ENCODE assay signal across 25 cellular contexts in genomic region chr1:43318831-43319230, GRCh38. TPM values are rescaled to one million over a fixed set of nuclear protein-coding genes. Genes with fewer than 3 reads are reported as not detected.
DNase-seq lines count a peak whose midpoint lies in the region; TF ChIP-seq lines count a peak whose summit lies in the region.
"Had no signal": no experiment of that assay in that cellular context is flagged by ENCODE, and none has a peak within 500 bp of the region (broad histone marks: within the 10 kb centered on the region; RNA-seq: fewer than 3 reads in every experiment).

No MANE protein-coding gene starts in this region.

- H3K36me3 ChIP-seq in HEK293 (ENCODE audit: control insufficient read depth in 2 of 2, insufficient read depth in 1 of 2, low read length in 2 of 2) (no peaks in the 10 kb centered on the region), adrenal gland (replicated peaks in 1 of 2) (no peaks in the 10 kb centered on the region), sigmoid colon (no peaks in the 10 kb centered on the region)
- H3K36me3 ChIP-seq: Peyer's patch had no signal

- intact Hi-C loops in adrenal gland (cut with DNase I) (no loop called here), sigmoid colon (cut with DNase I) (no loop called here)

- H3K27ac ChIP-seq in HEK293 (ENCODE audit: extremely low read depth, low read depth, low read length) (no peak overlapping the region), adrenal gland (no peak overlapping the region), sigmoid colon (no peak overlapping the region)
- H3K27ac ChIP-seq: GM23248, KMS-11, Peyer's patch, SK-N-MC had no signal

- H3K9me3 ChIP-seq in HEK293 (ENCODE audit: control insufficient read depth, insufficient read depth, low read depth, low read length) (no peaks in the 10 kb centered on the region), adrenal gland (replicated peaks in 1 of 3) (no peaks in the 10 kb centered on the region), sigmoid colon (no peaks in the 10 kb centered on the region)
- H3K9me3 ChIP-seq: Peyer's patch had no signal

- H3K4me3 ChIP-seq in HEK293 (ENCODE audit: low read depth, low read length) (no peak overlapping the region), adrenal gland (no peak overlapping the region), fibroblast of the aortic adventitia (ENCODE audit: low read depth, low read length) (no peak overlapping the region), sigmoid colon (no peak overlapping the region)
- H3K4me3 ChIP-seq: GM23248, Peyer's patch, SK-N-MC had no signal

- CTCF ChIA-PET in HEK293 (lab: Yijun Ruan, JAX) = interaction anchor here (0.6 to 1.4 kb wide), 2 partner anchors 16 to 1123 kb away, joined by 3 to 4 read pairs; no protein-coding TSS in a partner anchor

- TF ChIP-seq POLR2A in adrenal gland (IDR thresholded peaks at IDR 0.05) = no peak
- TF ChIP-seq POLR2A in sigmoid colon (IDR thresholded peaks at IDR 0.05) = no peak

- POLR2A ChIA-PET in HEK293 (lab: Yijun Ruan, JAX) = no interaction called here

- H3K27me3 ChIP-seq in adrenal gland (no peaks in the 10 kb centered on the region), sigmoid colon (no peaks in the 10 kb centered on the region)
- H3K27me3 ChIP-seq: Peyer's patch had no signal

- no peak for TF ChIP-seq EP300 in sigmoid colon (IDR thresholded peaks at IDR 0.05)

- no peaks in the 10 kb centered on the region for H3K4me1 ChIP-seq in HEK293 (ENCODE audit: control insufficient read depth, insufficient read depth, low read length)
- peaks cover 0 to 6% of the 10 kb centered on the region in 2 donors for H3K4me1 ChIP-seq in adrenal gland (replicated peaks in 1 of 2)
- no peaks in the 10 kb centered on the region for H3K4me1 ChIP-seq in sigmoid colon
- H3K4me1 ChIP-seq: Peyer's patch had no signal

- TF ChIP-seq CTCF in HEK293 (tag by site-specific recombination; IDR thresholded peaks at IDR 0.05) = no peak
- no peak for TF ChIP-seq CTCF in adrenal gland (IDR thresholded peaks at IDR 0.05)
- TF ChIP-seq CTCF in fibroblast of the aortic adventitia (IDR thresholded peaks at IDR 0.05; ENCODE audit: insufficient read depth, low read length) = no peak
- TF ChIP-seq CTCF in sigmoid colon (IDR thresholded peaks at IDR 0.05) = no peak

- DNase-seq in adrenal gland (peak in 4 of 7 donors; percentile 33 to 49 (median 44)), fibroblast of the aortic adventitia (ENCODE audit: low read depth) (peak; percentile 5), sigmoid colon (peak; percentile 28), mesenteric fat pad (ENCODE audit: low spot score) (no peak), DMS 273 (lab: John Stamatoyannopoulos, UW; ENCODE audit: unreplicated experiment) (no peak), HT-29 (ENCODE audit: low spot score) (no peak)
- no peak for DNase-seq in stimulated activated CD4-positive, alpha-beta T cell treated with anti-CD3 and anti-CD28 coated beads, Interleukin-12 subunit alpha, Interleukin-12 subunit beta, amount 100 ng/mL, for 4 hours
- DNase-seq: DMS53, H7, NCI-H1048, NCI-H1417, NCI-H2081, NCI-H2227 treated with DMSO at 0.1 percent for 48 hours, NCI-H526 treated with DMSO at 0.1 percent for 48 hours, Peyer's patch, SIG-M5 had no signal

- 33 to 71% (median 60%) methylated on average over 4 of the region's 4 CpGs for WGBS in adrenal gland, 4 donors
- WGBS in sigmoid colon, 2 donors = 87% methylated on average over 4 of the region's 4 CpGs

TF ChIP-seq in HEK293, 187 proteins besides CTCF, POLR2A, EP300 and RAD21:
- TF ChIP-seq, protein P1, sequence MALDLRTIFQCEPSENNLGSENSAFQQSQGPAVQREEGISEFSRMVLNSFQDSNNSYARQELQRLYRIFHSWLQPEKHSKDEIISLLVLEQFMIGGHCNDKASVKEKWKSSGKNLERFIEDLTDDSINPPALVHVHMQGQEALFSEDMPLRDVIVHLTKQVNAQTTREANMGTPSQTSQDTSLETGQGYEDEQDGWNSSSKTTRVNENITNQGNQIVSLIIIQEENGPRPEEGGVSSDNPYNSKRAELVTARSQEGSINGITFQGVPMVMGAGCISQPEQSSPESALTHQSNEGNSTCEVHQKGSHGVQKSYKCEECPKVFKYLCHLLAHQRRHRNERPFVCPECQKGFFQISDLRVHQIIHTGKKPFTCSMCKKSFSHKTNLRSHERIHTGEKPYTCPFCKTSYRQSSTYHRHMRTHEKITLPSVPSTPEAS (tag by site-specific recombination; IDR thresholded peaks at IDR 0.05) = no peak
- TF ChIP-seq ZBTB20 (tag by site-specific recombination; IDR thresholded peaks at IDR 0.05) = 0 out of 2 replicates have a peak, but pooled peaks have one; percentile 22
- TF ChIP-seq ZNF169 (tag by site-specific recombination; IDR thresholded peaks at IDR 0.05) = no peak
- no peak for TF ChIP-seq YY2 (tag by site-specific recombination; IDR thresholded peaks at IDR 0.05)

RNA-seq across cellular contexts. Expression of gene TIE1, which starts 18.0 kb away (rescaled TPM):
- total RNA-seq in adrenal gland (10 to 100 TPM; 21.7 to 49.8 (median 31.9) TPM), fibroblast of the aortic adventitia (ENCODE audit: low replicate concordance) (0.81 and 5.2 TPM in 2 replicates), sigmoid colon (10 to 100 TPM in 3 of 4 donors, 1 to 10 TPM in 1; 8.8 to 33.8 (median 10.2) TPM), mesenteric fat pad (42.6 TPM)
- polyA plus RNA-seq in adrenal gland (10 to 100 TPM in 2 of 3 donors, 1 to 10 TPM in 1; 5.0 to 28.6 (median 19.6) TPM), sigmoid colon (1 to 10 TPM; 1.2 to 9.5 (median 1.8) TPM)
- total RNA-seq in HT-29 (2014; rRNA removed; shearing (Covaris generic)) = not detected in 2 replicates
- total RNA-seq: G401, GM23248, NCI-H460 had no signal
- polyA plus RNA-seq: BJ had no signal

RNA-seq across cellular contexts. Expression of gene MPL, which starts 18.8 kb away (rescaled TPM):
- total RNA-seq in adrenal gland (under 1 TPM in 3 of 8 donors, not detected in 5; 0.21 to 0.61 (median 0.50) TPM), fibroblast of the aortic adventitia (ENCODE audit: low replicate concordance) (not detected in 2 replicates), sigmoid colon (not detected), mesenteric fat pad (0.39 TPM)
- polyA plus RNA-seq in adrenal gland (under 1 TPM in 2 of 3 donors, not detected in 1; 0.15 to 0.40 TPM), sigmoid colon (not detected)
- 0.79 TPM in 1 of 2 replicates, not detected in the other for total RNA-seq in HT-29 (2014; rRNA removed; shearing (Covaris generic))
- total RNA-seq: A172, G401, GM23248, H7, NCI-H460, Peyer's patch had no signal
- polyA plus RNA-seq: BJ, GM23248 had no signal

RNA-seq across cellular contexts. Expression of gene C1orf210, which starts 33.5 kb away (rescaled TPM):
- total RNA-seq in adrenal gland (not detected), fibroblast of the aortic adventitia (ENCODE audit: low replicate concordance) (not detected in 2 replicates), sigmoid colon (1 to 10 TPM in 1 of 4 donors, not detected in 3; 2.1 TPM), mesenteric fat pad (not detected)
- polyA plus RNA-seq in adrenal gland (not detected), sigmoid colon (10 to 100 TPM; 44.6 to 68.5 (median 64.3) TPM)
- 39.0 and 58.2 TPM in 2 replicates for total RNA-seq in HT-29 (2014; rRNA removed; shearing (Covaris generic))
- total RNA-seq: A172, Daoy, G401, GM23248 had no signal
- polyA plus RNA-seq: BJ, GM23248 had no signal

RNA-seq across cellular contexts. Expression of gene CDC20, which starts 40.0 kb away (rescaled TPM):
- total RNA-seq in adrenal gland (1 to 10 TPM in 5 of 8 donors, under 1 TPM in 3; 0.32 to 4.0 (median 2.0) TPM), fibroblast of the aortic adventitia (ENCODE audit: low replicate concordance) (0.33 and 23.9 TPM in 2 replicates), sigmoid colon (1 to 10 TPM in 2 of 4 donors, under 1 TPM in 2; 0.66 to 3.4 (median 1.2) TPM), mesenteric fat pad (4.9 TPM)
- polyA plus RNA-seq in adrenal gland (1 to 10 TPM in 2 of 3 donors, under 1 TPM in 1; 0.88 to 3.0 (median 2.6) TPM), sigmoid colon (10 to 100 TPM; 11.4 to 65.7 (median 17.1) TPM)
- 278 and 304 TPM in 2 replicates for total RNA-seq in HT-29 (2014; rRNA removed; shearing (Covaris generic))

RNA-seq across cellular contexts. Expression of gene ELOVL1, which starts 49.0 kb away (rescaled TPM):
- total RNA-seq in adrenal gland (100 to 1,000 TPM in 1 of 8 donors, 10 to 100 TPM in 7; 24.9 to 108 (median 63.8) TPM), fibroblast of the aortic adventitia (ENCODE audit: low replicate concordance) (18.2 and 78.5 TPM in 2 replicates), sigmoid colon (10 to 100 TPM; 26.8 to 39.6 (median 29.5) TPM), mesenteric fat pad (149 TPM)
- polyA plus RNA-seq in adrenal gland (100 to 1,000 TPM in 1 of 3 donors, 10 to 100 TPM in 2; 33.6 to 242 (median 64.2) TPM), sigmoid colon (100 to 1,000 TPM in 1 of 3 donors, 10 to 100 TPM in 2; 43.2 to 155 (median 63.6) TPM)
- total RNA-seq in HT-29 (2014; rRNA removed; shearing (Covaris generic)) = 160 and 176 TPM in 2 replicates

Comparison
In these comparisons a context has a peak if more than half of its experiments do, and no peak if none do; other contexts are left out.
1. DNase-seq: peak in adrenal gland (4 of 7), fibroblast of the aortic adventitia (single experiment) and sigmoid colon (single experiment); none in mesenteric fat pad (single experiment), DMS 273 (single experiment), HT-29 (single experiment) and stimulated activated CD4-positive, alpha-beta T cell treated with anti-CD3 and anti-CD28 coated beads, Interleukin-12 subunit alpha, Interleukin-12 subunit beta, amount 100 ng/mL, for 4 hours (single experiment).
2. RNA of gene C1orf210, which starts 33.5 kb away (total RNA-seq): 39.0 to 58.2 TPM in HT-29; not detected in mesenteric fat pad (single experiment), not detected in adrenal gland, not detected in fibroblast of the aortic adventitia and 2.1 TPM in sigmoid colon; every median in the first group is over 10 times any median in the second.